ENCODE assay signal across 22 cellular contexts in genomic region chr1:223089250-223089649, GRCh38. TPM values are rescaled to one million over a fixed set of nuclear protein-coding genes. Genes with fewer than 3 reads are reported as not detected.
"Had no signal": no experiment of that assay in that cellular context is flagged by ENCODE, and none has a peak within 500 bp of the region (broad histone marks: within the 10 kb centered on the region; RNA-seq: fewer than 3 reads in every experiment).

No MANE protein-coding gene starts in this region.

- H3K27me3 ChIP-seq: breast epithelium, heart left ventricle, ovary, upper lobe of left lung had no signal

- DNase-seq: activated B cell treated with CpG ODN at 0.5 μM for 24 hours; activated CD4-positive, alpha-beta T cell treated with anti-CD3 and anti-CD28 coated beads for 36 hours; activated CD8-positive, alpha-beta memory T cell treated with anti-CD3 and anti-CD28 coated beads, Interleukin-2, amount 10 ng/mL, durations not matched to agents 7 days and 5 days; activated CD8-positive, alpha-beta T cell treated with anti-CD3 and anti-CD28 coated beads, Interleukin-2, amount 10 ng/mL, durations not matched to agents 7 days and 5 days; activated naive CD8-positive, alpha-beta T cell treated with anti-CD3 and anti-CD28 coated beads, Interleukin-2, amount 50 U/mL, for 24 hours; activated T-cell treated with anti-CD3 and anti-CD28 coated beads, Interleukin-2, amount 50 U/mL, for 48 hours; central memory CD4-positive, alpha-beta T cell; heart left ventricle; ovary; right cardiac atrium; stimulated activated CD4-positive, alpha-beta T cell treated with anti-CD3 and anti-CD28 coated beads, Interleukin-12 subunit alpha, Interleukin-12 subunit beta, amount 100 ng/mL, for 4 hours; stimulated activated CD4-positive, alpha-beta T cell treated with anti-CD3 and anti-CD28 coated beads, Interleukin-4, amount 100 ng/mL, for 1 hour; stimulated activated naive CD8-positive, alpha-beta T cell treated with anti-CD3 and anti-CD28 coated beads, Interleukin-15, Interleukin-2, amounts not matched to agents 100 U/mL and 50 U/mL, for 24 hours; T-helper 17 cell; T1000 had no signal

- H3K27ac Mint-ChIP-seq: activated B cell treated with CpG ODN at 0.5 μM for 24 hours; activated CD4-positive, alpha-beta T cell treated with anti-CD3 and anti-CD28 coated beads for 36 hours; activated CD8-positive, alpha-beta memory T cell treated with anti-CD3 and anti-CD28 coated beads, Interleukin-2, amount 10 ng/mL, durations not matched to agents 7 days and 5 days; activated CD8-positive, alpha-beta T cell treated with anti-CD3 and anti-CD28 coated beads, Interleukin-2, amount 10 ng/mL, durations not matched to agents 7 days and 5 days; activated naive CD8-positive, alpha-beta T cell treated with anti-CD3 and anti-CD28 coated beads, Interleukin-2, amount 50 U/mL, for 24 hours; activated T-helper 2 cell treated with anti-CD3 and anti-CD28 coated beads, Interferon-gamma antibody, Interleukin-2, Interleukin-4, amounts not matched to agents 10 μg/mL and 5 μg/mL and 100 μg/mL, durations not matched to agents 14 hours and 24 hours and 36 hours; natural killer cell treated with Interleukin-12 subunit alpha and Interleukin-12 subunit beta and Interleukin-15 and Interleukin-18, amount 100 ng/mL, for 72 hours; T-helper 17 cell had no signal

- H3K9me3 ChIP-seq: breast epithelium, heart left ventricle, ovary, thoracic aorta, upper lobe of left lung had no signal

- H3K4me1 Mint-ChIP-seq: activated B cell treated with CpG ODN at 0.5 μM for 24 hours; activated CD8-positive, alpha-beta memory T cell treated with anti-CD3 and anti-CD28 coated beads, Interleukin-2, amount 10 ng/mL, durations not matched to agents 7 days and 5 days had no signal

- H3K4me3 ChIP-seq: breast epithelium, heart left ventricle, ovary, thoracic aorta, upper lobe of left lung had no signal

- H3K4me1 ChIP-seq: breast epithelium had no signal

- H3K36me3 Mint-ChIP-seq: activated CD8-positive, alpha-beta memory T cell treated with anti-CD3 and anti-CD28 coated beads, Interleukin-2, amount 10 ng/mL, durations not matched to agents 7 days and 5 days; activated naive CD4-positive, alpha-beta T cell treated with anti-CD3 and anti-CD28 coated beads, Interleukin-2, amount 50 U/mL, for 24 hours; natural killer cell treated with Interleukin-12 subunit alpha and Interleukin-12 subunit beta and Interleukin-15 and Interleukin-18, amount 100 ng/mL, for 72 hours had no signal

- H3K9me3 Mint-ChIP-seq: activated B cell treated with CpG ODN at 0.5 μM for 24 hours; activated naive CD4-positive, alpha-beta T cell treated with anti-CD3 and anti-CD28 coated beads, Interleukin-2, amount 50 U/mL, for 24 hours; activated naive CD8-positive, alpha-beta T cell treated with anti-CD3 and anti-CD28 coated beads, Interleukin-2, amount 50 U/mL, for 24 hours; activated T-helper 2 cell treated with anti-CD3 and anti-CD28 coated beads, Interferon-gamma antibody, Interleukin-2, Interleukin-4, amounts not matched to agents 10 μg/mL and 5 μg/mL and 100 μg/mL, durations not matched to agents 14 hours and 24 hours and 36 hours; natural killer cell treated with Interleukin-12 subunit alpha and Interleukin-12 subunit beta and Interleukin-15 and Interleukin-18, amount 100 ng/mL, for 72 hours had no signal

- H3K4me3 Mint-ChIP-seq: activated B cell treated with CpG ODN at 0.5 μM for 24 hours; activated CD4-positive, alpha-beta T cell treated with anti-CD3 and anti-CD28 coated beads for 36 hours; activated CD8-positive, alpha-beta memory T cell treated with anti-CD3 and anti-CD28 coated beads, Interleukin-2, amount 10 ng/mL, durations not matched to agents 7 days and 5 days; activated CD8-positive, alpha-beta T cell treated with anti-CD3 and anti-CD28 coated beads, Interleukin-2, amount 10 ng/mL, durations not matched to agents 7 days and 5 days; activated naive CD4-positive, alpha-beta T cell treated with anti-CD3 and anti-CD28 coated beads, Interleukin-2, amount 50 U/mL, for 24 hours; activated naive CD8-positive, alpha-beta T cell treated with anti-CD3 and anti-CD28 coated beads, Interleukin-2, amount 50 U/mL, for 24 hours; natural killer cell treated with Interleukin-12 subunit alpha and Interleukin-12 subunit beta and Interleukin-15 and Interleukin-18, amount 100 ng/mL, for 72 hours; T-helper 17 cell had no signal

- H3K36me3 ChIP-seq: breast epithelium, heart left ventricle, ovary, thoracic aorta, upper lobe of left lung had no signal

- ATAC-seq: activated CD8-positive, alpha-beta T cell treated with anti-CD3 and anti-CD28 coated beads, Interleukin-2, amount 10 ng/mL, durations not matched to agents 7 days and 5 days had no signal

- H3K27me3 Mint-ChIP-seq: activated B cell treated with CpG ODN at 0.5 μM for 24 hours; activated CD4-positive, alpha-beta T cell treated with anti-CD3 and anti-CD28 coated beads for 36 hours; activated naive CD4-positive, alpha-beta T cell treated with anti-CD3 and anti-CD28 coated beads, Interleukin-2, amount 50 U/mL, for 24 hours; activated naive CD8-positive, alpha-beta T cell treated with anti-CD3 and anti-CD28 coated beads, Interleukin-2, amount 50 U/mL, for 24 hours had no signal

- H3K27ac ChIP-seq: breast epithelium, ovary, thoracic aorta, upper lobe of left lung had no signal

RNA-seq across cellular contexts. Expression of gene TLR5, which starts 53.8 kb away (rescaled TPM):
- total RNA-seq: activated B cell treated with CpG ODN at 0.5 μM for 24 hours, fibroblast of villous mesenchyme had no signal
